1 cellular context compared by ENCODE assay signal in genomic region chr2:113528904-113529303, GRCh38. TPM values are rescaled to one million over a fixed set of nuclear protein-coding genes. Genes with fewer than 3 reads are reported as not detected.
"Had no signal": no experiment of that assay in that cellular context is flagged by ENCODE, and none has a peak within 500 bp of the region (broad histone marks: within the 10 kb centered on the region; RNA-seq: fewer than 3 reads in every experiment).

No MANE protein-coding gene starts in this region.

RNA-seq across cellular contexts. Expression of gene FOXD4L1, which starts 30.4 kb away (rescaled TPM):
- total RNA-seq: G401 had no signal
